ENCODE assay signal across 7 cellular contexts in the genomic region with DNA sequence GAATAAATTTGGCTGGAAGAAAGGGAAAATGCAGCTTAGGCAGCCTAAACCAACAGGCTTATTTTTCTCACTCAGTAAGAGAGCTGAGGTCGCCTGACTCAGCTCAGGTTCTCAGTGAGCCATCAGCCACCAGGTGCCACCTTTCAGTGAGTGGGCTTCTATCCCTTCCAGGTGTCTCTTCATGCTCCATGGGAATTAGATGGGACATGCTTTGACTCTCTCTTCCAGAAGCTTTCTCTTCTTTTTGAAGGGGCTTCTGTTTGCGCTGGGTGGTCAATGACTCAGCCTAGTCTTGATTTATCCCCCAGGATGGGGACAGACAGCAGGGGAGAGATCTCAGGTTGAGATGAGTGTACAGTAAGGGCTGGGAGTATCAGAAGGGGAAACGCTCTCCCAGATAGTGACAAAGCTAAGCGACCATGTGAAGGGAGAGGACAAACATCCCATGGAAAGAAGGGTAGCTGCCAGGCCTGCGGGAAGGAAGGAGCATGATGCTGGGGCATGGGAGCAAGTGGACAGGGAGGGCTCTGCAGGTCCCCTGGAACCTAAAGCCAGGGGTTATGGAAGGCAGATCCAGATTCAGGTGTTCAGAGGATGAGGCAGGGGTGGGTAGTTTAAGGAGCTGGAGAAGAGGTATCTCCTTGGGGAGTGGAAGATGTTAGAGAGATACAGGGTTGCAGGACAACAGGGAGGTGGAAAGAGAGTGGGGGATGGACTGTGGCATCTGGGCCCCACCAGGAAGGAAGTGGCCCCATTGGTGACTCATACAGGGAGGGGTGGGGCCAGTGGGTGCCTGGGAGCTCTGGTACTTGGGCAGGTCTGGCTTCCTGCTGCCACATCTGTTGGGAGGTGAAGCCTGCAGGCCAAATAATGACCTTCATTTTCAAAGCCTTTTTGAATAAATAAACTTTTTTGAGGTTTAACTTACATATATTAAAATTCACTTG. TPM values are rescaled to one million over a fixed set of nuclear protein-coding genes. Genes with fewer than 3 reads are reported as not detected.
DNase-seq lines count a peak whose midpoint lies in the region; ATAC-seq and TF ChIP-seq lines count a peak whose summit lies in the region.

No MANE protein-coding gene starts in this region.

- H3K27me3 Mint-ChIP-seq in neural crest cell (ENCODE audit: low read depth) = no peaks in the 10 kb centered on the region

- H3K4me1 Mint-ChIP-seq in neural crest cell = peaks cover 28% of the 10 kb centered on the region

- H3K4me3 ChIP-seq in esophagus muscularis mucosa (no peak overlapping the region), thoracic aorta (no peak overlapping the region)

- H3K9me3 ChIP-seq in esophagus muscularis mucosa (no peaks in the 10 kb centered on the region), thoracic aorta (no peaks in the 10 kb centered on the region)

- TF ChIP-seq CTCF in esophagus muscularis mucosa (IDR thresholded peaks at IDR 0.05) (no peak), neural crest cell (conservative IDR thresholded peaks at IDR 0.05) (no peak), thoracic aorta (IDR thresholded peaks at IDR 0.05) (no peak)

- ATAC-seq in GM18502 (IDR thresholded peaks at IDR 0.05; ENCODE audit: poor library complexity, unreplicated experiment) (peak; percentile 80), HG02759 (IDR thresholded peaks at IDR 0.05; ENCODE audit: unreplicated experiment) (peak; percentile 78), thoracic aorta (ENCODE audit: insufficient number of reproducible peaks, low FRiP score, low read depth) (peak; percentile 38)

- DNase-seq in NCI-H226 = peak; percentile 92
- DNase-seq in activated CD8-positive, alpha-beta memory T cell treated with anti-CD3 and anti-CD28 coated beads for 4 hours (ENCODE audit: low read depth in 2 of 2) = peak; percentile 63
- no peak for DNase-seq in esophagus muscularis mucosa (ENCODE audit: extremely low spot score)
- no peak for DNase-seq in neural crest cell (ENCODE audit: low read depth, low spot score)
- DNase-seq in thoracic aorta (ENCODE audit: low spot score) = no peak

- H3K9me3 Mint-ChIP-seq in neural crest cell = no peaks in the 10 kb centered on the region

- no peaks in the 10 kb centered on the region for H3K36me3 Mint-ChIP-seq in neural crest cell (ENCODE audit: low read depth)

- peak overlapping the region; percentile 14 for H3K4me3 Mint-ChIP-seq in neural crest cell

- no peak for TF ChIP-seq POLR2A in esophagus muscularis mucosa (IDR thresholded peaks at IDR 0.05; ENCODE audit: low read depth)

- peaks cover 57 to 65% (median 64%) of the 10 kb centered on the region in 4 donors for H3K4me1 ChIP-seq in esophagus muscularis mucosa
- H3K4me1 ChIP-seq in thoracic aorta (ENCODE audit: control insufficient read depth in 1 of 2, low read depth in 2 of 2) = peaks cover 42 to 51% of the 10 kb centered on the region in 2 donors

- H3K27ac ChIP-seq in esophagus muscularis mucosa (replicated peaks in 1 of 4) (peak overlapping the region; percentile 77 to 80 (median 78)), thoracic aorta (peak overlapping the region; percentile 78 to 80)

- intact Hi-C loops in esophagus muscularis mucosa (cut with DNase I) = loop anchor here (5.0 kb wide), 1 partner anchor 52 kb away; no protein-coding TSS in a partner anchor

- H3K36me3 ChIP-seq in esophagus muscularis mucosa (peaks cover 0 to 8% (median 2%) of the 10 kb centered on the region in 4 donors), thoracic aorta (no peaks in the 10 kb centered on the region)

- H3K27ac Mint-ChIP-seq in neural crest cell (ENCODE audit: unreplicated experiment) = peak overlapping the region; percentile 86

- H3K27me3 ChIP-seq in esophagus muscularis mucosa (no peaks in the 10 kb centered on the region), thoracic aorta (replicated peaks; ENCODE audit: insufficient read depth) (no peaks in the 10 kb centered on the region)

- WGBS in esophagus muscularis mucosa = 82% methylated on average over 4 of the region's 5 CpGs

- TF ChIP-seq EP300 in esophagus muscularis mucosa (IDR thresholded peaks at IDR 0.05) = no peak

RNA-seq across cellular contexts. Expression of a gene that starts 32.5 kb away (rescaled TPM):
- total RNA-seq in esophagus muscularis mucosa (100 to 1,000 TPM; 135 to 184 (median 145) TPM), neural crest cell (102 and 116 TPM in 2 replicates), thoracic aorta (10 to 100 TPM; 80.8 to 99.2 TPM)

RNA-seq across cellular contexts. Expression of a gene that starts 56.9 kb away (rescaled TPM):
- total RNA-seq in esophagus muscularis mucosa = 100 to 1,000 TPM in 2 of 4 donors, 10 to 100 TPM in 2; 82.3 to 154 (median 116) TPM
- total RNA-seq in neural crest cell = 87.2 and 88.9 TPM in 2 replicates
- 100 to 1,000 TPM in 1 of 2 donors, 10 to 100 TPM in 1; 88.2 to 187 TPM for total RNA-seq in thoracic aorta

Comparison
In these comparisons a context has a peak if more than half of its experiments do, and no peak if none do; other contexts are left out.
1. DNase-seq: peak in NCI-H226 (single experiment) and activated CD8-positive, alpha-beta memory T cell treated with anti-CD3 and anti-CD28 coated beads for 4 hours (2 of 2); none in esophagus muscularis mucosa (single experiment), neural crest cell (single experiment) and thoracic aorta (single experiment).
2. Peak in every context shown above with its lines, with median percentiles within 50 percentile points of each other: ATAC-seq.